9 cellular contexts compared by ENCODE assay signal in genomic region chr5:132010645-132011560, GRCh38. TPM values are rescaled to one million over a fixed set of nuclear protein-coding genes. Genes with fewer than 3 reads are reported as not detected.
DNase-seq lines count a peak whose midpoint lies in the region; ATAC-seq and TF ChIP-seq lines count a peak whose summit lies in the region.
"Had no signal": no experiment of that assay in that cellular context is flagged by ENCODE, and none has a peak within 500 bp of the region (broad histone marks: within the 10 kb centered on the region; RNA-seq: fewer than 3 reads in every experiment).

No MANE protein-coding gene starts in this region.

- peaks cover 7% of the 10 kb centered on the region for H3K27me3 ChIP-seq in ascending aorta

- DNase-seq in activated CD4-positive, CD25-positive, alpha-beta regulatory T cell treated with anti-CD3 and anti-CD28 coated beads, Interleukin-2, amount 50 U/mL, for 72 hours = peak; percentile 32
- DNase-seq in activated CD4-positive, CD25-positive, alpha-beta regulatory T cell (lab: John Stamatoyannopoulos, UW) = no peak
- DNase-seq in ascending aorta (ENCODE audit: low spot score in 2 of 2) = peak in 1 of 2 donors; percentile 55
- DNase-seq in left kidney (ENCODE audit: low read depth, low spot score) = peak; percentile 5
- DNase-seq in substantia nigra (lab: John Stamatoyannopoulos, UW) = peak in 1 of 49 donors; percentile 78
- no peak for DNase-seq in mucosa of gallbladder (ENCODE audit: low spot score)
- DNase-seq in A172 (ENCODE audit: low spot score) = no peak

- peaks cover 5 to 7% of the 10 kb centered on the region in 2 donors for H3K4me1 ChIP-seq in ascending aorta

- no peak for TF ChIP-seq CTCF in ascending aorta (IDR thresholded peaks at IDR 0.05)

- peak overlapping the region; percentile 69 to 71 for H3K4me3 ChIP-seq in ascending aorta

- H3K9me3 ChIP-seq in ascending aorta = no peaks in the 10 kb centered on the region

- intact Hi-C loops in ascending aorta (cut with DNase I) = no loop called here

- H3K36me3 ChIP-seq in ascending aorta = no peaks in the 10 kb centered on the region

- ATAC-seq in GM21619 (IDR thresholded peaks at IDR 0.05; ENCODE audit: unreplicated experiment) = no peak

- H3K27ac ChIP-seq in ascending aorta = no peak overlapping the region
- H3K27ac ChIP-seq in substantia nigra (ENCODE audit: low read depth, low read length, poor library complexity, severe bottlenecking) = peak overlapping the region; percentile 5

RNA-seq across cellular contexts. Expression of gene ACSL6, which starts 0.6 kb away (rescaled TPM):
- 7.6 TPM for total RNA-seq in ascending aorta
- total RNA-seq in mucosa of gallbladder = 1.5 TPM
- 0.07 and 0.24 TPM in 2 replicates for total RNA-seq in A172 (2014; rRNA removed; shearing (Covaris generic))

RNA-seq across cellular contexts. Expression of gene IL3, which starts 49.6 kb away (rescaled TPM):
- total RNA-seq in ascending aorta (not detected), mucosa of gallbladder (not detected)
- not detected in 2 replicates for total RNA-seq in A172 (2014; rRNA removed; shearing (Covaris generic))
- total RNA-seq: Daoy had no signal

Comparison
In these comparisons a context has a peak if more than half of its experiments do, and no peak if none do; other contexts are left out.
1. DNase-seq: peak in activated CD4-positive, CD25-positive, alpha-beta regulatory T cell treated with anti-CD3 and anti-CD28 coated beads, Interleukin-2, amount 50 U/mL, for 72 hours (single experiment) and left kidney (single experiment); none in activated CD4-positive, CD25-positive, alpha-beta regulatory T cell (0 of 4), mucosa of gallbladder (single experiment) and A172 (single experiment).